1 cellular context compared by ENCODE assay signal in the genomic region with DNA sequence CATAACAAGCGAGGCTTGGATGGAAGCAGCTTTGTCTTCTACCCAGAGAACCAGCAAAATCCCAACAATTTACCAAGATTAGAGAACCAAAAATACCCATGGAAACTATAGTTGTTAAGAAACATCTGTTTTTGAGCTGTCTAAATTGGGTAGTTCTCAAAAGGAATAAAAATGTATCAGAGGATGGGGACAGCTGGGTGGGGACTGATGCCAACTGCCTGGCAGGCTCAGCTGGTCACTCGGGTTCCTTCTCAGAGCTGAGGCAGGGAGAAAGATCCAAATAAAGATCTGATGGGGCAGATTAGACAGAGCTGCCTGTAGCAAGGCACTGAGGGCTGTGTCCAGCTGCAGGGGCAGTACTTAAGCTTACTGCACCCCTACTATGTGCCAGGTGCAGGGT.
TF ChIP-seq lines count a peak whose summit lies in the region.

No MANE protein-coding gene starts in this region.

TF ChIP-seq in GM23338, 12 proteins besides CTCF, POLR2A, EP300 and RAD21 (continued from another document):
- TF ChIP-seq, protein P1, sequence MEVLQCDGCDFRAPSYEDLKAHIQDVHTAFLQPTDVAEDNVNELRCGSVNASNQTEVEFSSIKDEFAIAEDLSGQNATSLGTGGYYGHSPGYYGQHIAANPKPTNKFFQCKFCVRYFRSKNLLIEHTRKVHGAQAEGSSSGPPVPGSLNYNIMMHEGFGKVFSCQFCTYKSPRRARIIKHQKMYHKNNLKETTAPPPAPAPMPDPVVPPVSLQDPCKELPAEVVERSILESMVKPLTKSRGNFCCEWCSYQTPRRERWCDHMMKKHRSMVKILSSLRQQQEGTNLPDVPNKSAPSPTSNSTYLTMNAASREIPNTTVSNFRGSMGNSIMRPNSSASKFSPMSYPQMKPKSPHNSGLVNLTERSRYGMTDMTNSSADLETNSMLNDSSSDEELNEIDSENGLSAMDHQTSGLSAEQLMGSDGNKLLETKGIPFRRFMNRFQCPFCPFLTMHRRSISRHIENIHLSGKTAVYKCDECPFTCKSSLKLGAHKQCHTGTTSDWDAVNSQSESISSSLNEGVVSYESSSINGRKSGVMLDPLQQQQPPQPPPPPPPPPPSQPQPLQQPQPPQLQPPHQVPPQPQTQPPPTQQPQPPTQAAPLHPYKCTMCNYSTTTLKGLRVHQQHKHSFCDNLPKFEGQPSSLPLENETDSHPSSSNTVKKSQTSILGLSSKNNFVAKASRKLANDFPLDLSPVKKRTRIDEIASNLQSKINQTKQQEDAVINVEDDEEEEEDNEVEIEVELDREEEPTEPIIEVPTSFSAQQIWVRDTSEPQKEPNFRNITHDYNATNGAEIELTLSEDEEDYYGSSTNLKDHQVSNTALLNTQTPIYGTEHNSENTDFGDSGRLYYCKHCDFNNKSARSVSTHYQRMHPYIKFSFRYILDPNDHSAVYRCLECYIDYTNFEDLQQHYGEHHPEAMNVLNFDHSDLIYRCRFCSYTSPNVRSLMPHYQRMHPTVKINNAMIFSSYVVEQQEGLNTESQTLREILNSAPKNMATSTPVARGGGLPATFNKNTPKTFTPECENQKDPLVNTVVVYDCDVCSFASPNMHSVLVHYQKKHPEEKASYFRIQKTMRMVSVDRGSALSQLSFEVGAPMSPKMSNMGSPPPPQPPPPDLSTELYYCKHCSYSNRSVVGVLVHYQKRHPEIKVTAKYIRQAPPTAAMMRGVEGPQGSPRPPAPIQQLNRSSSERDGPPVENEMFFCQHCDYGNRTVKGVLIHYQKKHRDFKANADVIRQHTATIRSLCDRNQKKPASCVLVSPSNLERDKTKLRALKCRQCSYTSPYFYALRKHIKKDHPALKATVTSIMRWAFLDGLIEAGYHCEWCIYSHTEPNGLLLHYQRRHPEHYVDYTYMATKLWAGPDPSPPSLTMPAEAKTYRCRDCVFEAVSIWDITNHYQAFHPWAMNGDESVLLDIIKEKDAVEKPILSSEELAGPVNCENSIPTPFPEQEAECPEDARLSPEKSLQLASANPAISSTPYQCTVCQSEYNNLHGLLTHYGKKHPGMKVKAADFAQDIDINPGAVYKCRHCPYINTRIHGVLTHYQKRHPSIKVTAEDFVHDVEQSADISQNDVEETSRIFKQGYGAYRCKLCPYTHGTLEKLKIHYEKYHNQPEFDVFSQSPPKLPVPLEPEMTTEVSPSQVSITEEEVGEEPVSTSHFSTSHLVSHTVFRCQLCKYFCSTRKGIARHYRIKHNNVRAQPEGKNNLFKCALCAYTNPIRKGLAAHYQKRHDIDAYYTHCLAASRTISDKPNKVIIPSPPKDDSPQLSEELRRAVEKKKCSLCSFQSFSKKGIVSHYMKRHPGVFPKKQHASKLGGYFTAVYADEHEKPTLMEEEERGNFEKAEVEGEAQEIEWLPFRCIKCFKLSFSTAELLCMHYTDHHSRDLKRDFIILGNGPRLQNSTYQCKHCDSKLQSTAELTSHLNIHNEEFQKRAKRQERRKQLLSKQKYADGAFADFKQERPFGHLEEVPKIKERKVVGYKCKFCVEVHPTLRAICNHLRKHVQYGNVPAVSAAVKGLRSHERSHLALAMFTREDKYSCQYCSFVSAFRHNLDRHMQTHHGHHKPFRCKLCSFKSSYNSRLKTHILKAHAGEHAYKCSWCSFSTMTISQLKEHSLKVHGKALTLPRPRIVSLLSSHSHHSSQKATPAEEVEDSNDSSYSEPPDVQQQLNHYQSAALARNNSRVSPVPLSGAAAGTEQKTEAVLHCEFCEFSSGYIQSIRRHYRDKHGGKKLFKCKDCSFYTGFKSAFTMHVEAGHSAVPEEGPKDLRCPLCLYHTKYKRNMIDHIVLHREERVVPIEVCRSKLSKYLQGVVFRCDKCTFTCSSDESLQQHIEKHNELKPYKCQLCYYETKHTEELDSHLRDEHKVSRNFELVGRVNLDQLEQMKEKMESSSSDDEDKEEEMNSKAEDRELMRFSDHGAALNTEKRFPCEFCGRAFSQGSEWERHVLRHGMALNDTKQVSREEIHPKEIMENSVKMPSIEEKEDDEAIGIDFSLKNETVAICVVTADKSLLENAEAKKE (CRISPR knock-in tag; IDR thresholded peaks at IDR 0.05) = no peak
- TF ChIP-seq CREB1 (CRISPR knock-in tag; IDR thresholded peaks at IDR 0.05; ENCODE audit: low read depth) (no peak), ZNF114 (CRISPR knock-in tag; IDR thresholded peaks at IDR 0.05) (no peak), EZH2 (IDR thresholded peaks at IDR 0.05; ENCODE audit: low read depth, unreplicated experiment) (no peak)
- TF ChIP-seq, protein P2, sequence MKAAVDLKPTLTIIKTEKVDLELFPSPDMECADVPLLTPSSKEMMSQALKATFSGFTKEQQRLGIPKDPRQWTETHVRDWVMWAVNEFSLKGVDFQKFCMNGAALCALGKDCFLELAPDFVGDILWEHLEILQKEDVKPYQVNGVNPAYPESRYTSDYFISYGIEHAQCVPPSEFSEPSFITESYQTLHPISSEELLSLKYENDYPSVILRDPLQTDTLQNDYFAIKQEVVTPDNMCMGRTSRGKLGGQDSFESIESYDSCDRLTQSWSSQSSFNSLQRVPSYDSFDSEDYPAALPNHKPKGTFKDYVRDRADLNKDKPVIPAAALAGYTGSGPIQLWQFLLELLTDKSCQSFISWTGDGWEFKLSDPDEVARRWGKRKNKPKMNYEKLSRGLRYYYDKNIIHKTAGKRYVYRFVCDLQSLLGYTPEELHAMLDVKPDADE (IDR thresholded peaks at IDR 0.05) = no peak
- TF ChIP-seq, protein P3, sequence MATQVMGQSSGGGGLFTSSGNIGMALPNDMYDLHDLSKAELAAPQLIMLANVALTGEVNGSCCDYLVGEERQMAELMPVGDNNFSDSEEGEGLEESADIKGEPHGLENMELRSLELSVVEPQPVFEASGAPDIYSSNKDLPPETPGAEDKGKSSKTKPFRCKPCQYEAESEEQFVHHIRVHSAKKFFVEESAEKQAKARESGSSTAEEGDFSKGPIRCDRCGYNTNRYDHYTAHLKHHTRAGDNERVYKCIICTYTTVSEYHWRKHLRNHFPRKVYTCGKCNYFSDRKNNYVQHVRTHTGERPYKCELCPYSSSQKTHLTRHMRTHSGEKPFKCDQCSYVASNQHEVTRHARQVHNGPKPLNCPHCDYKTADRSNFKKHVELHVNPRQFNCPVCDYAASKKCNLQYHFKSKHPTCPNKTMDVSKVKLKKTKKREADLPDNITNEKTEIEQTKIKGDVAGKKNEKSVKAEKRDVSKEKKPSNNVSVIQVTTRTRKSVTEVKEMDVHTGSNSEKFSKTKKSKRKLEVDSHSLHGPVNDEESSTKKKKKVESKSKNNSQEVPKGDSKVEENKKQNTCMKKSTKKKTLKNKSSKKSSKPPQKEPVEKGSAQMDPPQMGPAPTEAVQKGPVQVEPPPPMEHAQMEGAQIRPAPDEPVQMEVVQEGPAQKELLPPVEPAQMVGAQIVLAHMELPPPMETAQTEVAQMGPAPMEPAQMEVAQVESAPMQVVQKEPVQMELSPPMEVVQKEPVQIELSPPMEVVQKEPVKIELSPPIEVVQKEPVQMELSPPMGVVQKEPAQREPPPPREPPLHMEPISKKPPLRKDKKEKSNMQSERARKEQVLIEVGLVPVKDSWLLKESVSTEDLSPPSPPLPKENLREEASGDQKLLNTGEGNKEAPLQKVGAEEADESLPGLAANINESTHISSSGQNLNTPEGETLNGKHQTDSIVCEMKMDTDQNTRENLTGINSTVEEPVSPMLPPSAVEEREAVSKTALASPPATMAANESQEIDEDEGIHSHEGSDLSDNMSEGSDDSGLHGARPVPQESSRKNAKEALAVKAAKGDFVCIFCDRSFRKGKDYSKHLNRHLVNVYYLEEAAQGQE (IDR thresholded peaks at IDR 0.05; ENCODE audit: unreplicated experiment) = no peak
